ENCODE assay signal across 8 cellular contexts in the genomic region with DNA sequence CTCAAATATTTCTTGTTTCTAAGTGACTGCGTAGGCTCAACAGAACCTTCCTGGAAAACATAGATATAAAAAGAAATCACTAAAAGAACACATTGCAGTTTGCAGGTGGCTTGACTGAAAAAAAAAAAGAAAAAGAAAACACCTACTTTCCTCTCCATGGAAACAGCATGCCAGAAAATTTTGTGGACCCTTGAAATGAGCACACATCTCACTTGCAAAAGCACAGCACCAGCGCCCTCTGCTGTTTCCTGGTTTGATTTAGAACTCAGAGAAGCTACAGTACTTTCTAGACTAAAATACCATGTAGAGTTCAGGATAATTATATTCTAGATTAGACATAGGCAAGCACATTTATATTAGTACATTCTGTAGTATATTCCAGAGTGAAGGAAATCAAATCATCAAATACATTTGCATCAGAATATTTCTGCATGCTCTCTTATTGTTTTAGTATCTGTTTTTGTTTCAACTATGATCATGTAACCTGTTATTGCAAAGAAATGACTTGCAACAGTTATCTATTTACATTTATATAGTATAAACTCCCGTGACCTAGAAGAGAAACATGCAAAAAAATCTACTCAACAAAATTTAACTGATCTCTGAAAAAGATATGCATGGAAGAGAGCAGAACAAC. TPM values are rescaled to one million over a fixed set of nuclear protein-coding genes. Genes with fewer than 3 reads are reported as not detected.
A peak's percentile ranks its signal among the peaks of the same experiment; 100 is the strongest.
DNase-seq lines count a peak whose midpoint lies in the region; ATAC-seq and TF ChIP-seq lines count a peak whose summit lies in the region.

No MANE protein-coding gene starts in this region.

- CTCF ChIA-PET in CD8-positive, alpha-beta memory T cell (lab: Charles Lee), result interaction anchor here (0.6 to 6.0 kb wide), 9 partner anchors 9 to 743 kb away, joined by 3 to 35 read pairs (median 3); no protein-coding TSS in a partner anchor
- CTCF ChIA-PET in Panc1 (lab: Charles Lee), result interaction anchor here (0.6 to 1.2 kb wide), 8 partner anchors 10 to 1164 kb away, joined by 3 to 5 read pairs (median 4); no protein-coding TSS in a partner anchor

- no peaks in the 10 kb centered on the region for H3K27me3 Mint-ChIP-seq in CD8-positive, alpha-beta memory T cell
- H3K27me3 Mint-ChIP-seq in activated T-cell treated with anti-CD3 and anti-CD28 coated beads, Interleukin-2, amount 50 U/mL, for 24 hours, result no peaks in the 10 kb centered on the region
- H3K27me3 Mint-ChIP-seq in neural progenitor cell (ENCODE audit: insufficient read depth, low read depth), result peaks cover 2% of the 10 kb centered on the region

- no peaks in the 10 kb centered on the region for H3K9me3 ChIP-seq in CD8-positive, alpha-beta memory T cell (ENCODE audit: low read length)
- no peaks in the 10 kb centered on the region for H3K9me3 ChIP-seq in Panc1 (ENCODE audit: control insufficient read depth, insufficient read depth, low read depth, low read length)
- H3K9me3 ChIP-seq in neural progenitor cell (ENCODE audit: low read depth), result no peaks in the 10 kb centered on the region

- no peaks in the 10 kb centered on the region for H3K79me2 ChIP-seq in neural progenitor cell (ENCODE audit: low read depth)

- ATAC-seq in Panc1, result peak; percentile 82; the same call in 1 of the 2 replicates
- no peak for ATAC-seq in HG03520 (IDR thresholded peaks at IDR 0.05; ENCODE audit: unreplicated experiment)

- H3K27ac Mint-ChIP-seq in CD8-positive, alpha-beta memory T cell, result no peak overlapping the region
- no peak overlapping the region for H3K27ac Mint-ChIP-seq in activated T-cell treated with anti-CD3 and anti-CD28 coated beads, Interleukin-2, amount 50 U/mL, for 24 hours
- no peak overlapping the region for H3K27ac Mint-ChIP-seq in neural progenitor cell

- H3K27ac ChIP-seq in CD8-positive, alpha-beta memory T cell (ENCODE audit: low read depth, low read length), result no peak overlapping the region
- no peak overlapping the region for H3K27ac ChIP-seq in Panc1 (ENCODE audit: low read length)
- no peak overlapping the region for H3K27ac ChIP-seq in neural progenitor cell

- peak; percentile 94 for TF ChIP-seq RAD21 in Ishikawa (IDR thresholded peaks at IDR 0.05; ENCODE audit: low read depth)

- no peaks in the 10 kb centered on the region for H3F3A ChIP-seq in neural progenitor cell (ENCODE audit: low read depth)

- H4K20me1 ChIP-seq in neural progenitor cell (ENCODE audit: low read depth), result no peaks in the 10 kb centered on the region

- DNase-seq in CD8-positive, alpha-beta memory T cell, result peak; percentile 54 to 79 (median 58)
- DNase-seq in Panc1 (ENCODE audit: low read depth, low spot score) (no peak), fibroblast of pulmonary artery (ENCODE audit: low read depth) (peak; percentile 91), neural progenitor cell (ENCODE audit: low spot score) (peak; percentile 91), stromal cell of bone marrow (ENCODE audit: low read depth) (peak; percentile 59)
- peak; percentile 66 for DNase-seq in activated T-cell treated with anti-CD3 and anti-CD28 coated beads, Interleukin-2, amount 50 U/mL, for 24 hours

- in situ Hi-C loops in Panc1 (cut with HindIII; ENCODE audit: low pct_unique_long_range_greater_than_20kb, low sequenced_read_pairs), result no loop called here

- H3K4me3 ChIP-seq in CD8-positive, alpha-beta memory T cell (ENCODE audit: low read length), result no peak overlapping the region
- no peak overlapping the region for H3K4me3 ChIP-seq in Panc1 (ENCODE audit: low read depth in 2 of 2, low read length in 2 of 2)
- no peak overlapping the region for H3K4me3 ChIP-seq in fibroblast of pulmonary artery (replicated peaks; ENCODE audit: low read depth, low read length)
- H3K4me3 ChIP-seq in neural progenitor cell, result no peak overlapping the region

- H3K4me1 Mint-ChIP-seq in CD8-positive, alpha-beta memory T cell, result no peaks in the 10 kb centered on the region
- H3K4me1 Mint-ChIP-seq in activated T-cell treated with anti-CD3 and anti-CD28 coated beads, Interleukin-2, amount 50 U/mL, for 24 hours (ENCODE audit: low read depth), result no peaks in the 10 kb centered on the region
- H3K4me1 Mint-ChIP-seq in neural progenitor cell, result peaks cover 4% of the 10 kb centered on the region

- no peak for TF ChIP-seq EP300 in Ishikawa (IDR thresholded peaks at IDR 0.05; ENCODE audit: borderline replicate concordance)

- no peak overlapping the region for H2AFZ ChIP-seq in neural progenitor cell (replicated peaks)

- H3K4me3 Mint-ChIP-seq in CD8-positive, alpha-beta memory T cell, result no peak overlapping the region
- H3K4me3 Mint-ChIP-seq in activated T-cell treated with anti-CD3 and anti-CD28 coated beads, Interleukin-2, amount 50 U/mL, for 24 hours, result no peak overlapping the region
- no peak overlapping the region for H3K4me3 Mint-ChIP-seq in neural progenitor cell

- H3K36me3 ChIP-seq in CD8-positive, alpha-beta memory T cell (ENCODE audit: insufficient read depth, low read length), result no peaks in the 10 kb centered on the region
- H3K36me3 ChIP-seq in Panc1 (ENCODE audit: control insufficient read depth, insufficient read depth, low read length), result no peaks in the 10 kb centered on the region
- no peaks in the 10 kb centered on the region for H3K36me3 ChIP-seq in neural progenitor cell

- H3K9ac ChIP-seq in neural progenitor cell, result no peak overlapping the region

- intact Hi-C loops in Panc1 (cut with micrococcal nuclease; ENCODE audit: unreplicated experiment), result loop anchor here (2.0 kb wide), 1 partner anchor 430 kb away; no protein-coding TSS in a partner anchor

- no TSS peak for BruUV-seq in Panc1 (replicated peaks; lab: Mats Ljungman, UMichigan)

- no peaks in the 10 kb centered on the region for H3K4me1 ChIP-seq in CD8-positive, alpha-beta memory T cell (ENCODE audit: insufficient read depth, low read length)
- H3K4me1 ChIP-seq in Panc1 (ENCODE audit: control insufficient read depth, insufficient read depth, low read length) (no peaks in the 10 kb centered on the region), neural progenitor cell (no peaks in the 10 kb centered on the region)

- POLR2A ChIA-PET in CD8-positive, alpha-beta memory T cell (lab: Charles Lee), result interaction anchor here (0.5 kb wide), 1 partner anchor 124 kb away, joined by 3 read pairs; no protein-coding TSS in a partner anchor
- POLR2A ChIA-PET in Panc1 (lab: Charles Lee), result no interaction called here

- no peaks in the 10 kb centered on the region for H3K36me3 Mint-ChIP-seq in CD8-positive, alpha-beta memory T cell
- no peaks in the 10 kb centered on the region for H3K36me3 Mint-ChIP-seq in activated T-cell treated with anti-CD3 and anti-CD28 coated beads, Interleukin-2, amount 50 U/mL, for 24 hours (ENCODE audit: low read depth)
- H3K36me3 Mint-ChIP-seq in neural progenitor cell, result no peaks in the 10 kb centered on the region

- TF ChIP-seq CTCF in Panc1 (IDR thresholded peaks at IDR 0.05) (peak; percentile 78), fibroblast of pulmonary artery (IDR thresholded peaks at IDR 0.05; ENCODE audit: low read length, missing control alignments) (peak; percentile 85), neural progenitor cell (IDR thresholded peaks at IDR 0.05) (peak; percentile 97)

- no peaks in the 10 kb centered on the region for H3K9me3 Mint-ChIP-seq in CD8-positive, alpha-beta memory T cell
- no peaks in the 10 kb centered on the region for H3K9me3 Mint-ChIP-seq in activated T-cell treated with anti-CD3 and anti-CD28 coated beads, Interleukin-2, amount 50 U/mL, for 24 hours
- H3K9me3 Mint-ChIP-seq in neural progenitor cell, result no peaks in the 10 kb centered on the region

- H3K4me2 ChIP-seq in neural progenitor cell, result no peak overlapping the region

- no peaks in the 10 kb centered on the region for H3K27me3 ChIP-seq in CD8-positive, alpha-beta memory T cell (ENCODE audit: insufficient read depth, low read length, poor library complexity, severe bottlenecking)
- H3K27me3 ChIP-seq in Panc1 (ENCODE audit: control insufficient read depth, insufficient read depth, low read length), result no peaks in the 10 kb centered on the region
- H3K27me3 ChIP-seq in neural progenitor cell, result no peaks in the 10 kb centered on the region

TF ChIP-seq in Ishikawa, 13 proteins besides CTCF, POLR2A, EP300 and RAD21 (continues in another document):
- TF ChIP-seq TCF12 (IDR thresholded peaks at IDR 0.05; ENCODE audit: low read depth) (no peak), YY1 (IDR thresholded peaks at IDR 0.05; ENCODE audit: low read depth) (no peak), TAF1 (IDR thresholded peaks at IDR 0.05; ENCODE audit: low read depth) (no peak)
- TF ChIP-seq, protein P1, sequence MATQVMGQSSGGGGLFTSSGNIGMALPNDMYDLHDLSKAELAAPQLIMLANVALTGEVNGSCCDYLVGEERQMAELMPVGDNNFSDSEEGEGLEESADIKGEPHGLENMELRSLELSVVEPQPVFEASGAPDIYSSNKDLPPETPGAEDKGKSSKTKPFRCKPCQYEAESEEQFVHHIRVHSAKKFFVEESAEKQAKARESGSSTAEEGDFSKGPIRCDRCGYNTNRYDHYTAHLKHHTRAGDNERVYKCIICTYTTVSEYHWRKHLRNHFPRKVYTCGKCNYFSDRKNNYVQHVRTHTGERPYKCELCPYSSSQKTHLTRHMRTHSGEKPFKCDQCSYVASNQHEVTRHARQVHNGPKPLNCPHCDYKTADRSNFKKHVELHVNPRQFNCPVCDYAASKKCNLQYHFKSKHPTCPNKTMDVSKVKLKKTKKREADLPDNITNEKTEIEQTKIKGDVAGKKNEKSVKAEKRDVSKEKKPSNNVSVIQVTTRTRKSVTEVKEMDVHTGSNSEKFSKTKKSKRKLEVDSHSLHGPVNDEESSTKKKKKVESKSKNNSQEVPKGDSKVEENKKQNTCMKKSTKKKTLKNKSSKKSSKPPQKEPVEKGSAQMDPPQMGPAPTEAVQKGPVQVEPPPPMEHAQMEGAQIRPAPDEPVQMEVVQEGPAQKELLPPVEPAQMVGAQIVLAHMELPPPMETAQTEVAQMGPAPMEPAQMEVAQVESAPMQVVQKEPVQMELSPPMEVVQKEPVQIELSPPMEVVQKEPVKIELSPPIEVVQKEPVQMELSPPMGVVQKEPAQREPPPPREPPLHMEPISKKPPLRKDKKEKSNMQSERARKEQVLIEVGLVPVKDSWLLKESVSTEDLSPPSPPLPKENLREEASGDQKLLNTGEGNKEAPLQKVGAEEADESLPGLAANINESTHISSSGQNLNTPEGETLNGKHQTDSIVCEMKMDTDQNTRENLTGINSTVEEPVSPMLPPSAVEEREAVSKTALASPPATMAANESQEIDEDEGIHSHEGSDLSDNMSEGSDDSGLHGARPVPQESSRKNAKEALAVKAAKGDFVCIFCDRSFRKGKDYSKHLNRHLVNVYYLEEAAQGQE (IDR thresholded peaks at IDR 0.05; ENCODE audit: low read depth), result no peak
- TF ChIP-seq, protein P2, sequence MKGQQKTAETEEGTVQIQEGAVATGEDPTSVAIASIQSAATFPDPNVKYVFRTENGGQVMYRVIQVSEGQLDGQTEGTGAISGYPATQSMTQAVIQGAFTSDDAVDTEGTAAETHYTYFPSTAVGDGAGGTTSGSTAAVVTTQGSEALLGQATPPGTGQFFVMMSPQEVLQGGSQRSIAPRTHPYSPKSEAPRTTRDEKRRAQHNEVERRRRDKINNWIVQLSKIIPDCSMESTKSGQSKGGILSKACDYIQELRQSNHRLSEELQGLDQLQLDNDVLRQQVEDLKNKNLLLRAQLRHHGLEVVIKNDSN (IDR thresholded peaks at IDR 0.05), result no peak

RNA-seq across cellular contexts. Expression of a gene that starts 22.3 kb away (rescaled TPM):
- 10 to 100 TPM; 30.3 to 30.4 TPM for total RNA-seq in CD8-positive, alpha-beta memory T cell
- 6.9 TPM for polyA plus RNA-seq in CD8-positive, alpha-beta memory T cell
- 16.2 TPM for total RNA-seq in Panc1 (2021; ENCODE audit: unreplicated experiment)
- 3.3 TPM for polyA plus RNA-seq in Panc1 (2012; ENCODE audit: insufficient read length)
- total RNA-seq in neural progenitor cell (ENCODE audit: low replicate concordance), result 32.4 and 44.9 TPM in 2 replicates
